ENCODE assay signal across 7 cellular contexts in genomic region chr1:71655604-71656003, GRCh38.
"Had no signal": no experiment of that assay in that cellular context is flagged by ENCODE, and none has a peak within 500 bp of the region (broad histone marks: within the 10 kb centered on the region; RNA-seq: fewer than 3 reads in every experiment).

No MANE protein-coding gene starts in this region.

- H3K9ac ChIP-seq: KMS-11 had no signal

- ATAC-seq: HepG2, K562 had no signal

- H3K4me2 ChIP-seq: KMS-11 had no signal

- H3K27ac ChIP-seq: HL-60, KMS-11 had no signal

- H3K4me3 ChIP-seq: K562 had no signal

- DNase-seq: IMR-90, KBM-7, KG1 had no signal
